8 cellular contexts compared by ENCODE assay signal in the genomic region with DNA sequence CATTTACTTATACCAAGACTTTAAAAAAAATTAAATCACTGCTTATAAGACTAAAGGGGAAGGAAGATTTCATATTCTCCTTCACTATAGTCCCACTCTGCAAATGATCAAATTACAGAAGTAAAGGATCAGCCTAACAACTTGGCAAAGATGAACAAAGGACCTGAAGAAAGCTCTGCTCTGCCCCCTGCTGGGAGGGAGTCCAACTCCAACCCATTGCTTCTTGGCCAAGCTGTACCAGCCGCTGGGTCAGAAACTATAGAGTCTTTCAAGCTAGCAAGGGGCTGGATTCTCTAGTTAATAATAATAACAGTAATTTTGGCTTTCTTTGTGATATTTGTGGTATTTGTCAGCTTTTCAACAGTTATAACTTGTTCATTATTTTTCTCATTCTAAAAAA.
DNase-seq lines count a peak whose midpoint lies in the region; ATAC-seq and TF ChIP-seq lines count a peak whose summit lies in the region.

No MANE protein-coding gene starts in this region.

- H3K27me3 Mint-ChIP-seq in CD4-positive, alpha-beta T cell, result no peaks in the 10 kb centered on the region

- peak; percentile 44 for TF ChIP-seq RAD21 in SK-N-SH (IDR thresholded peaks at IDR 0.05; ENCODE audit: low read length)

- H3K9me3 ChIP-seq in SK-N-SH, result no peaks in the 10 kb centered on the region
- no peaks in the 10 kb centered on the region for H3K9me3 ChIP-seq in CD4-positive, alpha-beta T cell (ENCODE audit: control insufficient read depth, low read length)

- CTCF ChIA-PET in SK-N-SH (lab: Yijun Ruan, JAX), result interaction anchor here (0.7 to 1.9 kb wide), 11 partner anchors 10 to 1757 kb away, joined by 3 to 15 read pairs (median 5); no protein-coding TSS in a partner anchor
- CTCF ChIA-PET in CD4-positive, alpha-beta T cell (lab: Charles Lee), result no interaction called here

- POLR2A ChIA-PET in SK-N-SH (lab: Yijun Ruan, JAX), result no interaction called here
- POLR2A ChIA-PET in CD4-positive, alpha-beta T cell (lab: Charles Lee), result no interaction called here

- no peaks in the 10 kb centered on the region for H3K79me2 ChIP-seq in SK-N-SH (ENCODE audit: insufficient read depth)

- intact Hi-C loops in Right ventricle myocardium superior (cut with DNase I) (no loop called here), Right ventricle myocardium inferior (cut with DNase I) (no loop called here), left cardiac atrium (cut with DNase I) (no loop called here)
- intact Hi-C loops in CD4-positive, alpha-beta T cell (cut with DNase I, micrococcal nuclease), result no loop called here

- no peak overlapping the region for H3K4me2 ChIP-seq in SK-N-SH

- H3F3A ChIP-seq in SK-N-SH (replicated peaks; ENCODE audit: insufficient read depth), result no peaks in the 10 kb centered on the region

- no peaks in the 10 kb centered on the region for H3K4me1 ChIP-seq in SK-N-SH (ENCODE audit: control insufficient read depth in 1 of 2, insufficient read depth in 2 of 2, low read depth in 1 of 2, low read length in 1 of 2)

- no peaks in the 10 kb centered on the region for H4K20me1 ChIP-seq in SK-N-SH (ENCODE audit: insufficient read depth)

- no peak for TF ChIP-seq EP300 in SK-N-SH (IDR thresholded peaks at IDR 0.05; ENCODE audit: borderline replicate concordance in 1 of 2, low read depth in 1 of 2, low read length in 1 of 2)

- ATAC-seq in Right ventricle myocardium superior (ENCODE audit: poor library complexity) (no peak), Right ventricle myocardium inferior (no peak), HG03159 (IDR thresholded peaks at IDR 0.05; ENCODE audit: unreplicated experiment) (peak; percentile 84), left cardiac atrium (no peak)
- no peak for ATAC-seq in CD4-positive, alpha-beta T cell (ENCODE audit: poor library complexity)

- H3K9me3 Mint-ChIP-seq in CD4-positive, alpha-beta T cell, result peaks cover 4% of the 10 kb centered on the region

- H3K27ac ChIP-seq in SK-N-SH (ENCODE audit: low read depth in 2 of 2, low read length in 1 of 2), result no peak overlapping the region
- H3K27ac ChIP-seq in substantia nigra (ENCODE audit: low read depth, low read length, poor library complexity, severe bottlenecking), result no peak overlapping the region
- no peak overlapping the region for H3K27ac ChIP-seq in CD4-positive, alpha-beta T cell (ENCODE audit: low read depth, low read length)

- no peaks in the 10 kb centered on the region for H3K36me3 ChIP-seq in SK-N-SH (replicated peaks in 1 of 2; ENCODE audit: control insufficient read depth in 1 of 2, insufficient read depth in 2 of 2, low read length in 1 of 2)

- DNase-seq in Right ventricle myocardium superior (peak; percentile 42), Right ventricle myocardium inferior (ENCODE audit: missing footprints) (no peak), SK-N-SH (peak; percentile 19), left cardiac atrium (peak; percentile 25), substantia nigra (lab: John Stamatoyannopoulos, UW) (peak in 38 of 49 donors; percentile 1 to 67 (median 18)), mesenteric fat pad (ENCODE audit: low spot score) (no peak)
- DNase-seq in CD4-positive, alpha-beta T cell, result no peak

- H3K36me3 Mint-ChIP-seq in CD4-positive, alpha-beta T cell (ENCODE audit: low read depth), result no peaks in the 10 kb centered on the region

- no peak overlapping the region for H2AFZ ChIP-seq in SK-N-SH (ENCODE audit: low read depth)

- WGBS in SK-N-SH (ENCODE audit: low lambda C conversion rate), result 9% methylated on average over 1 of the region's 1 CpG

- peak; percentile 77 for TF ChIP-seq CTCF in SK-N-SH (IDR thresholded peaks at IDR 0.05)
- TF ChIP-seq CTCF in CD4-positive, alpha-beta T cell (IDR thresholded peaks at IDR 0.05), result no peak

- no peaks in the 10 kb centered on the region for H3K9me2 ChIP-seq in SK-N-SH

- peak overlapping the region in 1 of 2 experiments; percentile 18; a peak in 1 of 4 replicates for H3K4me3 ChIP-seq in SK-N-SH (ENCODE audit: low read depth in 2 of 2, low read length in 1 of 2)

- H3K27ac Mint-ChIP-seq in CD4-positive, alpha-beta T cell, result no peak overlapping the region

- no peak overlapping the region for H3K9ac ChIP-seq in SK-N-SH

- H3K4me3 Mint-ChIP-seq in CD4-positive, alpha-beta T cell, result no peak overlapping the region

- no peaks in the 10 kb centered on the region for H3K27me3 ChIP-seq in SK-N-SH (ENCODE audit: insufficient read depth)
- no peaks in the 10 kb centered on the region for H3K27me3 ChIP-seq in CD4-positive, alpha-beta T cell (ENCODE audit: control insufficient read depth, insufficient read depth, low read length)

- no peaks in the 10 kb centered on the region for H3K4me1 Mint-ChIP-seq in CD4-positive, alpha-beta T cell (ENCODE audit: low read depth)

TF ChIP-seq in SK-N-SH, 30 proteins besides CTCF, POLR2A, EP300 and RAD21:
- no peak for TF ChIP-seq TEAD4 (IDR thresholded peaks at IDR 0.05; ENCODE audit: borderline replicate concordance, insufficient read depth)
- peak; percentile 31 for TF ChIP-seq SMC3 (IDR thresholded peaks at IDR 0.05; ENCODE audit: low read depth, low read length)

Comparison
In these comparisons a context has a peak if more than half of its experiments do, and no peak if none do; other contexts are left out.
1. DNase-seq: peak in Right ventricle myocardium superior (single experiment), SK-N-SH (single experiment), left cardiac atrium (single experiment) and substantia nigra (38 of 49); none in Right ventricle myocardium inferior (single experiment), mesenteric fat pad (single experiment) and CD4-positive, alpha-beta T cell (0 of 10).